ENCODE assay signal across 20 cellular contexts in genomic region chr2:191018048-191018447, GRCh38. TPM values are rescaled to one million over a fixed set of nuclear protein-coding genes. Genes with fewer than 3 reads are reported as not detected.
DNase-seq lines count a peak whose midpoint lies in the region; ATAC-seq and TF ChIP-seq lines count a peak whose summit lies in the region.
"Had no signal": no experiment of that assay in that cellular context is flagged by ENCODE, and none has a peak within 500 bp of the region (broad histone marks: within the 10 kb centered on the region; RNA-seq: fewer than 3 reads in every experiment).

No MANE protein-coding gene starts in this region.

- H3K27ac Mint-ChIP-seq in activated naive CD4-positive, alpha-beta T cell treated with anti-CD3 and anti-CD28 coated beads for 36 hours = peak overlapping the region; percentile 37
- peak overlapping the region; percentile 92 for H3K27ac Mint-ChIP-seq in activated naive CD8-positive, alpha-beta T cell treated with anti-CD3 and anti-CD28 coated beads, Interleukin-2, amount 10 ng/mL, durations not matched to agents 7 days and 5 days
- peak overlapping the region in 2 of 3 experiments; percentile 91 to 94 for H3K27ac Mint-ChIP-seq in nephron
- H3K27ac Mint-ChIP-seq: progenitor cell of endocrine pancreas; stimulated activated naive B cell treated with anti-CD40 and anti-IgM and Interleukin-4, amounts not matched to agents 10 μg/mL and 1 μg/mL and 100 μg/mL, for 72 hours had no signal

- no peak for TF ChIP-seq CTCF in nephron (IDR thresholded peaks at IDR 0.05; ENCODE audit: unreplicated experiment in 3 of 3)
- TF ChIP-seq CTCF in lower lobe of right lung (IDR thresholded peaks at IDR 0.05) = no peak

- peaks cover 27% of the 10 kb centered on the region for H3K4me1 ChIP-seq in lower lobe of right lung

- H3K27me3 ChIP-seq in lower lobe of right lung (ENCODE audit: low read depth) = no peaks in the 10 kb centered on the region
- H3K27me3 ChIP-seq: tibial artery had no signal

- H3K36me3 Mint-ChIP-seq in activated naive CD4-positive, alpha-beta T cell treated with anti-CD3 and anti-CD28 coated beads for 36 hours (ENCODE audit: low read depth) = peaks cover 3% of the 10 kb centered on the region
- peaks cover 13% of the 10 kb centered on the region for H3K36me3 Mint-ChIP-seq in activated naive CD8-positive, alpha-beta T cell treated with anti-CD3 and anti-CD28 coated beads, Interleukin-2, amount 10 ng/mL, durations not matched to agents 7 days and 5 days
- no peaks in the 10 kb centered on the region for H3K36me3 Mint-ChIP-seq in nephron (ENCODE audit: low read depth)
- H3K36me3 Mint-ChIP-seq: stimulated activated naive B cell treated with anti-CD40 and anti-IgM and Interleukin-4, amounts not matched to agents 10 μg/mL and 1 μg/mL and 100 μg/mL, for 72 hours had no signal

- no peaks in the 10 kb centered on the region for H3K9me3 ChIP-seq in lower lobe of right lung
- H3K9me3 ChIP-seq: tibial artery had no signal

- POLR2A ChIA-PET in activated naive CD8-positive, alpha-beta T cell treated with anti-CD3 and anti-CD28 coated beads, Interleukin-2, amount 10 ng/mL, durations not matched to agents 7 days and 5 days (lab: Charles Lee) = interaction anchor here (3.5 kb wide), 1 partner anchor 137 kb away, joined by 37 read pairs; the partner anchor contains the start of gene GLS

- ATAC-seq in activated naive CD8-positive, alpha-beta T cell treated with anti-CD3 and anti-CD28 coated beads, Interleukin-2, amount 10 ng/mL, durations not matched to agents 7 days and 5 days (ENCODE audit: low read depth) = no peak
- ATAC-seq in lower lobe of right lung (no peak), GM18511 (IDR thresholded peaks at IDR 0.05; ENCODE audit: unreplicated experiment) (no peak), HG03108 (IDR thresholded peaks at IDR 0.05; ENCODE audit: unreplicated experiment) (no peak)
- ATAC-seq: PC-3; stimulated activated naive B cell treated with anti-CD40 and anti-IgM and Interleukin-4, amounts not matched to agents 10 μg/mL and 1 μg/mL and 100 μg/mL, for 72 hours had no signal

- no peak overlapping the region for H3K4me3 ChIP-seq in lower lobe of right lung
- H3K4me3 ChIP-seq: tibial artery had no signal

- DNase-seq in activated naive CD4-positive, alpha-beta T cell treated with anti-CD3 and anti-CD28 coated beads for 36 hours = no peak
- DNase-seq in activated naive CD4-positive, alpha-beta T cell (lab: John Stamatoyannopoulos, UW) = no peak
- peak; percentile 35 for DNase-seq in ELR (ENCODE audit: low read depth)
- no peak for DNase-seq in activated naive CD8-positive, alpha-beta T cell treated with anti-CD3 and anti-CD28 coated beads, Interleukin-2, amount 10 ng/mL, durations not matched to agents 7 days and 5 days
- DNase-seq in lower lobe of right lung = no peak
- DNase-seq: activated effector memory CD4-positive, alpha-beta T cell treated with Interleukin-2 at 50 U/mL for 16 hours; aorta; central memory CD4-positive, alpha-beta T cell; DMS79 treated with DMSO at 0.1 percent for 48 hours; H7; kidney; NCI-H2029; PC-3; stimulated activated naive B cell treated with anti-CD40 and anti-IgM and Interleukin-4, amounts not matched to agents 10 μg/mL and 1 μg/mL and 100 μg/mL, for 72 hours; tibial artery; WERI-Rb-1 had no signal

- H3K4me3 Mint-ChIP-seq in activated naive CD4-positive, alpha-beta T cell treated with anti-CD3 and anti-CD28 coated beads for 36 hours = peak overlapping the region; percentile 48
- H3K4me3 Mint-ChIP-seq in activated naive CD8-positive, alpha-beta T cell treated with anti-CD3 and anti-CD28 coated beads, Interleukin-2, amount 10 ng/mL, durations not matched to agents 7 days and 5 days = peak overlapping the region; percentile 83
- H3K4me3 Mint-ChIP-seq in nephron = no peak overlapping the region
- H3K4me3 Mint-ChIP-seq: stimulated activated naive B cell treated with anti-CD40 and anti-IgM and Interleukin-4, amounts not matched to agents 10 μg/mL and 1 μg/mL and 100 μg/mL, for 72 hours had no signal

- intact Hi-C loops in activated naive CD4-positive, alpha-beta T cell treated with anti-CD3 and anti-CD28 coated beads for 36 hours (cut with micrococcal nuclease) = no loop called here
- intact Hi-C loops in lower lobe of right lung (cut with DNase I) = no loop called here

- H3K27me3 Mint-ChIP-seq in activated naive CD4-positive, alpha-beta T cell treated with anti-CD3 and anti-CD28 coated beads for 36 hours (ENCODE audit: low read depth) = no peaks in the 10 kb centered on the region
- no peaks in the 10 kb centered on the region for H3K27me3 Mint-ChIP-seq in activated naive CD8-positive, alpha-beta T cell treated with anti-CD3 and anti-CD28 coated beads, Interleukin-2, amount 10 ng/mL, durations not matched to agents 7 days and 5 days
- peaks cover 10% of the 10 kb centered on the region for H3K27me3 Mint-ChIP-seq in nephron (ENCODE audit: low read depth)
- H3K27me3 Mint-ChIP-seq: progenitor cell of endocrine pancreas; stimulated activated naive B cell treated with anti-CD40 and anti-IgM and Interleukin-4, amounts not matched to agents 10 μg/mL and 1 μg/mL and 100 μg/mL, for 72 hours had no signal

- H3K4me1 Mint-ChIP-seq in activated naive CD4-positive, alpha-beta T cell treated with anti-CD3 and anti-CD28 coated beads for 36 hours (ENCODE audit: low read depth) = peaks cover 24% of the 10 kb centered on the region
- H3K4me1 Mint-ChIP-seq in activated naive CD8-positive, alpha-beta T cell treated with anti-CD3 and anti-CD28 coated beads, Interleukin-2, amount 10 ng/mL, durations not matched to agents 7 days and 5 days = peaks cover 24% of the 10 kb centered on the region
- H3K4me1 Mint-ChIP-seq in nephron = no peaks in the 10 kb centered on the region

- CTCF ChIA-PET in activated naive CD4-positive, alpha-beta T cell treated with anti-CD3 and anti-CD28 coated beads for 36 hours (lab: Charles Lee) = no interaction called here

- peaks cover 8% of the 10 kb centered on the region for H3K9me3 Mint-ChIP-seq in activated naive CD4-positive, alpha-beta T cell treated with anti-CD3 and anti-CD28 coated beads for 36 hours
- peaks cover 6% of the 10 kb centered on the region for H3K9me3 Mint-ChIP-seq in activated naive CD8-positive, alpha-beta T cell treated with anti-CD3 and anti-CD28 coated beads, Interleukin-2, amount 10 ng/mL, durations not matched to agents 7 days and 5 days
- H3K9me3 Mint-ChIP-seq in nephron = no peaks in the 10 kb centered on the region

- no peak overlapping the region for H3K27ac ChIP-seq in lower lobe of right lung
- H3K27ac ChIP-seq: tibial artery, WERI-Rb-1 had no signal

- no peaks in the 10 kb centered on the region for H3K36me3 ChIP-seq in lower lobe of right lung
- H3K36me3 ChIP-seq: tibial artery, WERI-Rb-1 had no signal

RNA-seq across cellular contexts. Expression of gene STAT1, which starts 4.1 kb away (rescaled TPM):
- 100 to 1,000 TPM; 376 to 402 TPM for total RNA-seq in activated naive CD4-positive, alpha-beta T cell treated with anti-CD3 and anti-CD28 coated beads for 36 hours
- 100 to 1,000 TPM; 544 to 571 TPM for total RNA-seq in activated naive CD8-positive, alpha-beta T cell treated with anti-CD3 and anti-CD28 coated beads, Interleukin-2, amount 10 ng/mL, durations not matched to agents 7 days and 5 days
- 103 TPM for total RNA-seq in lower lobe of right lung

Comparison
In these comparisons a context has a peak if more than half of its experiments do, and no peak if none do; other contexts are left out.
1. H3K27ac Mint-ChIP-seq: peak in every context shown above with its lines; median percentile 92 in nephron; 92 in activated naive CD8-positive, alpha-beta T cell treated with anti-CD3 and anti-CD28 coated beads, Interleukin-2, amount 10 ng/mL, durations not matched to agents 7 days and 5 days; 37 in activated naive CD4-positive, alpha-beta T cell treated with anti-CD3 and anti-CD28 coated beads for 36 hours.
2. H3K4me3 Mint-ChIP-seq: peak in activated naive CD4-positive, alpha-beta T cell treated with anti-CD3 and anti-CD28 coated beads for 36 hours (single experiment) and activated naive CD8-positive, alpha-beta T cell treated with anti-CD3 and anti-CD28 coated beads, Interleukin-2, amount 10 ng/mL, durations not matched to agents 7 days and 5 days (single experiment); none in nephron (0 of 3).